Comparison of ENCODE assay signal across 2 cellular contexts in genomic region chr19:40416918-40417713, GRCh38.
TF ChIP-seq lines count a peak whose summit lies in the region.

No MANE protein-coding gene starts in this region.

TF ChIP-seq in PFSK-1, 5 proteins besides CTCF, POLR2A, EP300 and RAD21:
- 0 out of 2 replicates have a peak, but pooled peaks have one; percentile 40 for TF ChIP-seq POLR2AphosphoS5 (IDR thresholded peaks at IDR 0.05; ENCODE audit: low read depth, low read length)
- peak; percentile 67; the same call in 1 of the 2 replicates for TF ChIP-seq SIN3A (IDR thresholded peaks at IDR 0.05; ENCODE audit: borderline replicate concordance, insufficient read depth, low read length)
- TF ChIP-seq, protein P1, sequence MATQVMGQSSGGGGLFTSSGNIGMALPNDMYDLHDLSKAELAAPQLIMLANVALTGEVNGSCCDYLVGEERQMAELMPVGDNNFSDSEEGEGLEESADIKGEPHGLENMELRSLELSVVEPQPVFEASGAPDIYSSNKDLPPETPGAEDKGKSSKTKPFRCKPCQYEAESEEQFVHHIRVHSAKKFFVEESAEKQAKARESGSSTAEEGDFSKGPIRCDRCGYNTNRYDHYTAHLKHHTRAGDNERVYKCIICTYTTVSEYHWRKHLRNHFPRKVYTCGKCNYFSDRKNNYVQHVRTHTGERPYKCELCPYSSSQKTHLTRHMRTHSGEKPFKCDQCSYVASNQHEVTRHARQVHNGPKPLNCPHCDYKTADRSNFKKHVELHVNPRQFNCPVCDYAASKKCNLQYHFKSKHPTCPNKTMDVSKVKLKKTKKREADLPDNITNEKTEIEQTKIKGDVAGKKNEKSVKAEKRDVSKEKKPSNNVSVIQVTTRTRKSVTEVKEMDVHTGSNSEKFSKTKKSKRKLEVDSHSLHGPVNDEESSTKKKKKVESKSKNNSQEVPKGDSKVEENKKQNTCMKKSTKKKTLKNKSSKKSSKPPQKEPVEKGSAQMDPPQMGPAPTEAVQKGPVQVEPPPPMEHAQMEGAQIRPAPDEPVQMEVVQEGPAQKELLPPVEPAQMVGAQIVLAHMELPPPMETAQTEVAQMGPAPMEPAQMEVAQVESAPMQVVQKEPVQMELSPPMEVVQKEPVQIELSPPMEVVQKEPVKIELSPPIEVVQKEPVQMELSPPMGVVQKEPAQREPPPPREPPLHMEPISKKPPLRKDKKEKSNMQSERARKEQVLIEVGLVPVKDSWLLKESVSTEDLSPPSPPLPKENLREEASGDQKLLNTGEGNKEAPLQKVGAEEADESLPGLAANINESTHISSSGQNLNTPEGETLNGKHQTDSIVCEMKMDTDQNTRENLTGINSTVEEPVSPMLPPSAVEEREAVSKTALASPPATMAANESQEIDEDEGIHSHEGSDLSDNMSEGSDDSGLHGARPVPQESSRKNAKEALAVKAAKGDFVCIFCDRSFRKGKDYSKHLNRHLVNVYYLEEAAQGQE (IDR thresholded peaks at IDR 0.05; ENCODE audit: insufficient read depth in 1 of 2, low read depth in 2 of 2, low read length in 2 of 2) = no peak
- TF ChIP-seq FOXP2 (optimal IDR thresholded peaks at IDR 0.05; ENCODE audit: borderline replicate concordance, extremely low read depth, extremely low read length, insufficient read depth) = peak; percentile 100
- TF ChIP-seq TAF1 (IDR thresholded peaks at IDR 0.05; ENCODE audit: borderline replicate concordance, insufficient read depth, low read length) = no peak

TF ChIP-seq in H1, 55 proteins besides CTCF, POLR2A, EP300 and RAD21:
- TF ChIP-seq RFX5 (IDR thresholded peaks at IDR 0.05; ENCODE audit: borderline replicate concordance, low read depth, low read length) (no peak), CBX8 (IDR thresholded peaks at IDR 0.05; ENCODE audit: borderline replicate concordance, low read depth, low read length) (no peak), TCF12 (IDR thresholded peaks at IDR 0.05; ENCODE audit: low read depth, low read length) (no peak), FOSL1 (IDR thresholded peaks at IDR 0.05; ENCODE audit: insufficient read depth, low read depth, low read length) (no peak), GTF2F1 (IDR thresholded peaks at IDR 0.05; ENCODE audit: borderline replicate concordance, low read depth, low read length) (no peak), HDAC2 (IDR thresholded peaks at IDR 0.05; ENCODE audit: borderline replicate concordance in 1 of 2, low read depth in 2 of 2, low read length in 2 of 2) (no peak), BACH1 (IDR thresholded peaks at IDR 0.05; ENCODE audit: low read length) (no peak), ASH2L (IDR thresholded peaks at IDR 0.05; ENCODE audit: low read length) (no peak)
TF ChIP-seq in H1: peak in this region for 0.
